Comparison of ENCODE assay signal across 14 cellular contexts in genomic region chr19:49020931-49021895, GRCh38. TPM values are rescaled to one million over a fixed set of nuclear protein-coding genes. Genes with fewer than 3 reads are reported as not detected.
DNase-seq lines count a peak whose midpoint lies in the region; ATAC-seq, FAIRE-seq and TF ChIP-seq lines count a peak whose summit lies in the region.
"Had no signal": no experiment of that assay in that cellular context is flagged by ENCODE, and none has a peak within 500 bp of the region (broad histone marks: within the 10 kb centered on the region; RNA-seq: fewer than 3 reads in every experiment).

No MANE protein-coding gene starts in this region.

- DNase-seq in CD1c-positive myeloid dendritic cell (ENCODE audit: extremely low spot score) (peak; percentile 30), H7 (peak; percentile 74), RCC 7860 (ENCODE audit: low spot score) (peak; percentile 91), foreskin fibroblast (peak; percentile 38 to 53), left ventricle myocardium superior (no peak), hippocampal formation (lab: John Stamatoyannopoulos, UW) (no peak)
- DNase-seq in stimulated activated naive B cell treated with anti-CD40 and anti-IgM and Interleukin-4, amounts not matched to agents 10 μg/mL and 1 μg/mL and 100 μg/mL, for 72 hours = no peak
- DNase-seq in activated T-helper 2 cell treated with anti-CD3 and anti-CD28 coated beads, Interferon-gamma antibody, Interleukin-2, Interleukin-4, amounts not matched to agents 10 μg/mL and 5 μg/mL and 100 μg/mL, durations not matched to agents 14 hours and 24 hours and 36 hours (ENCODE audit: low spot score) = no peak
- DNase-seq: activated CD8-positive, alpha-beta memory T cell treated with anti-CD3 and anti-CD28 coated beads for 24 hours; NCI-H2029 treated with DMSO at 0.1 percent for 48 hours; SIG-M5; small intestine had no signal

- H3K4me3 ChIP-seq in H7 (ENCODE audit: insufficient read depth, low read depth, low read length) (no peak overlapping the region), foreskin fibroblast (ENCODE audit: low read depth in 1 of 2, low read length in 2 of 2) (no peak overlapping the region)
- H3K4me3 ChIP-seq: HAP-1 had no signal

- no peak overlapping the region for H3K27ac Mint-ChIP-seq in stimulated activated naive B cell treated with anti-CD40 and anti-IgM and Interleukin-4, amounts not matched to agents 10 μg/mL and 1 μg/mL and 100 μg/mL, for 72 hours
- no peak overlapping the region for H3K27ac Mint-ChIP-seq in activated T-helper 2 cell treated with anti-CD3 and anti-CD28 coated beads, Interferon-gamma antibody, Interleukin-2, Interleukin-4, amounts not matched to agents 10 μg/mL and 5 μg/mL and 100 μg/mL, durations not matched to agents 14 hours and 24 hours and 36 hours

- no peak overlapping the region for H3K4me3 Mint-ChIP-seq in stimulated activated naive B cell treated with anti-CD40 and anti-IgM and Interleukin-4, amounts not matched to agents 10 μg/mL and 1 μg/mL and 100 μg/mL, for 72 hours
- H3K4me3 Mint-ChIP-seq in activated T-helper 2 cell treated with anti-CD3 and anti-CD28 coated beads, Interferon-gamma antibody, Interleukin-2, Interleukin-4, amounts not matched to agents 10 μg/mL and 5 μg/mL and 100 μg/mL, durations not matched to agents 14 hours and 24 hours and 36 hours (ENCODE audit: low read depth) = no peak overlapping the region

- intact Hi-C loops in left ventricle myocardium superior (cut with micrococcal nuclease) = no loop called here
- intact Hi-C loops in activated T-helper 2 cell treated with anti-CD3 and anti-CD28 coated beads, Interferon-gamma antibody, Interleukin-2, Interleukin-4, amounts not matched to agents 10 μg/mL and 5 μg/mL and 100 μg/mL, durations not matched to agents 14 hours and 24 hours and 36 hours (cut with micrococcal nuclease) = no loop called here

- peaks cover 5 to 23% of the 10 kb centered on the region in 2 donors for H3K27me3 Mint-ChIP-seq in stimulated activated naive B cell treated with anti-CD40 and anti-IgM and Interleukin-4, amounts not matched to agents 10 μg/mL and 1 μg/mL and 100 μg/mL, for 72 hours
- H3K27me3 Mint-ChIP-seq in activated T-helper 2 cell treated with anti-CD3 and anti-CD28 coated beads, Interferon-gamma antibody, Interleukin-2, Interleukin-4, amounts not matched to agents 10 μg/mL and 5 μg/mL and 100 μg/mL, durations not matched to agents 14 hours and 24 hours and 36 hours (ENCODE audit: low read depth) = peaks cover 10% of the 10 kb centered on the region

- no peaks in the 10 kb centered on the region for H3K9me3 Mint-ChIP-seq in stimulated activated naive B cell treated with anti-CD40 and anti-IgM and Interleukin-4, amounts not matched to agents 10 μg/mL and 1 μg/mL and 100 μg/mL, for 72 hours
- no peaks in the 10 kb centered on the region for H3K9me3 Mint-ChIP-seq in activated T-helper 2 cell treated with anti-CD3 and anti-CD28 coated beads, Interferon-gamma antibody, Interleukin-2, Interleukin-4, amounts not matched to agents 10 μg/mL and 5 μg/mL and 100 μg/mL, durations not matched to agents 14 hours and 24 hours and 36 hours

- ATAC-seq in stimulated activated naive B cell treated with anti-CD40 and anti-IgM and Interleukin-4, amounts not matched to agents 10 μg/mL and 1 μg/mL and 100 μg/mL, for 72 hours (replicated peaks) = no peak
- ATAC-seq in left ventricle myocardium superior = no peak

- peaks cover 30% of the 10 kb centered on the region for H3K27me3 ChIP-seq in H7 (ENCODE audit: control insufficient read depth, insufficient read depth, low read length)

- H3K36me3 ChIP-seq in H7 (replicated peaks; ENCODE audit: control insufficient read depth, insufficient read depth, low read length) = peaks cover under 1% of the 10 kb centered on the region; the same call in 1 of the 2 replicates
- H3K36me3 ChIP-seq: HAP-1 had no signal

- FAIRE-seq in RCC 7860 (lab: Jason Lieb, UNC) = peak; percentile 46
- FAIRE-seq: small intestine had no signal

- H3K4me1 Mint-ChIP-seq in stimulated activated naive B cell treated with anti-CD40 and anti-IgM and Interleukin-4, amounts not matched to agents 10 μg/mL and 1 μg/mL and 100 μg/mL, for 72 hours = peaks cover 20 to 41% of the 10 kb centered on the region in 2 donors
- peaks cover 20% of the 10 kb centered on the region for H3K4me1 Mint-ChIP-seq in activated T-helper 2 cell treated with anti-CD3 and anti-CD28 coated beads, Interferon-gamma antibody, Interleukin-2, Interleukin-4, amounts not matched to agents 10 μg/mL and 5 μg/mL and 100 μg/mL, durations not matched to agents 14 hours and 24 hours and 36 hours (ENCODE audit: low read depth)

- TF ChIP-seq CTCF in foreskin fibroblast (IDR thresholded peaks at IDR 0.05; ENCODE audit: low read depth, low read length) = no peak

- peaks cover 4 to 6% of the 10 kb centered on the region in 2 donors for H3K36me3 Mint-ChIP-seq in stimulated activated naive B cell treated with anti-CD40 and anti-IgM and Interleukin-4, amounts not matched to agents 10 μg/mL and 1 μg/mL and 100 μg/mL, for 72 hours
- H3K36me3 Mint-ChIP-seq in activated T-helper 2 cell treated with anti-CD3 and anti-CD28 coated beads, Interferon-gamma antibody, Interleukin-2, Interleukin-4, amounts not matched to agents 10 μg/mL and 5 μg/mL and 100 μg/mL, durations not matched to agents 14 hours and 24 hours and 36 hours (ENCODE audit: low read depth) = peaks cover 3% of the 10 kb centered on the region
- H3K36me3 Mint-ChIP-seq: brain had no signal

RNA-seq across cellular contexts. Expression of gene CGB3, which starts 2.9 kb away (rescaled TPM):
- not detected in 2 replicates for total RNA-seq in H7 (2014; rRNA removed; shearing (Covaris generic))
- not detected for total RNA-seq in left ventricle myocardium superior
- total RNA-seq in activated T-helper 2 cell treated with anti-CD3 and anti-CD28 coated beads, Interferon-gamma antibody, Interleukin-2, Interleukin-4, amounts not matched to agents 10 μg/mL and 5 μg/mL and 100 μg/mL, durations not matched to agents 14 hours and 24 hours and 36 hours = not detected in 2 replicates

RNA-seq across cellular contexts. Expression of gene LHB, which starts 4.3 kb away (rescaled TPM):
- total RNA-seq in H7 (2014; rRNA removed; shearing (Covaris generic)) = not detected in 2 replicates
- total RNA-seq in left ventricle myocardium superior = not detected
- total RNA-seq in activated T-helper 2 cell treated with anti-CD3 and anti-CD28 coated beads, Interferon-gamma antibody, Interleukin-2, Interleukin-4, amounts not matched to agents 10 μg/mL and 5 μg/mL and 100 μg/mL, durations not matched to agents 14 hours and 24 hours and 36 hours = 0.41 TPM in 1 of 2 replicates, not detected in the other

RNA-seq across cellular contexts. Expression of gene CGB2, which starts 10.5 kb away (rescaled TPM):
- 1.4 TPM in 1 of 2 replicates, not detected in the other for total RNA-seq in H7 (2014; rRNA removed; shearing (Covaris generic))
- not detected for total RNA-seq in left ventricle myocardium superior
- total RNA-seq in activated T-helper 2 cell treated with anti-CD3 and anti-CD28 coated beads, Interferon-gamma antibody, Interleukin-2, Interleukin-4, amounts not matched to agents 10 μg/mL and 5 μg/mL and 100 μg/mL, durations not matched to agents 14 hours and 24 hours and 36 hours = 0.28 TPM in 1 of 2 replicates, not detected in the other

RNA-seq across cellular contexts. Expression of gene CGB1, which starts 15.5 kb away (rescaled TPM):
- not detected in 2 replicates for total RNA-seq in H7 (2014; rRNA removed; shearing (Covaris generic))
- not detected for total RNA-seq in left ventricle myocardium superior
- total RNA-seq in activated T-helper 2 cell treated with anti-CD3 and anti-CD28 coated beads, Interferon-gamma antibody, Interleukin-2, Interleukin-4, amounts not matched to agents 10 μg/mL and 5 μg/mL and 100 μg/mL, durations not matched to agents 14 hours and 24 hours and 36 hours = not detected in 2 replicates

RNA-seq across cellular contexts. Expression of gene CGB5, which starts 22.4 kb away (rescaled TPM):
- not detected in 2 replicates for total RNA-seq in H7 (2014; rRNA removed; shearing (Covaris generic))
- not detected for total RNA-seq in left ventricle myocardium superior
- not detected in 2 replicates for total RNA-seq in activated T-helper 2 cell treated with anti-CD3 and anti-CD28 coated beads, Interferon-gamma antibody, Interleukin-2, Interleukin-4, amounts not matched to agents 10 μg/mL and 5 μg/mL and 100 μg/mL, durations not matched to agents 14 hours and 24 hours and 36 hours

Comparison
In these comparisons a context has a peak if more than half of its experiments do, and no peak if none do; other contexts are left out.
1. DNase-seq: peak in CD1c-positive myeloid dendritic cell (single experiment), H7 (single experiment), RCC 7860 (single experiment) and foreskin fibroblast (2 of 2); none in stimulated activated naive B cell treated with anti-CD40 and anti-IgM and Interleukin-4, amounts not matched to agents 10 μg/mL and 1 μg/mL and 100 μg/mL, for 72 hours (single experiment), left ventricle myocardium superior (single experiment), activated T-helper 2 cell treated with anti-CD3 and anti-CD28 coated beads, Interferon-gamma antibody, Interleukin-2, Interleukin-4, amounts not matched to agents 10 μg/mL and 5 μg/mL and 100 μg/mL, durations not matched to agents 14 hours and 24 hours and 36 hours (single experiment) and hippocampal formation (0 of 2).